Comparison of ENCODE assay signal across 8 cellular contexts in the genomic region with DNA sequence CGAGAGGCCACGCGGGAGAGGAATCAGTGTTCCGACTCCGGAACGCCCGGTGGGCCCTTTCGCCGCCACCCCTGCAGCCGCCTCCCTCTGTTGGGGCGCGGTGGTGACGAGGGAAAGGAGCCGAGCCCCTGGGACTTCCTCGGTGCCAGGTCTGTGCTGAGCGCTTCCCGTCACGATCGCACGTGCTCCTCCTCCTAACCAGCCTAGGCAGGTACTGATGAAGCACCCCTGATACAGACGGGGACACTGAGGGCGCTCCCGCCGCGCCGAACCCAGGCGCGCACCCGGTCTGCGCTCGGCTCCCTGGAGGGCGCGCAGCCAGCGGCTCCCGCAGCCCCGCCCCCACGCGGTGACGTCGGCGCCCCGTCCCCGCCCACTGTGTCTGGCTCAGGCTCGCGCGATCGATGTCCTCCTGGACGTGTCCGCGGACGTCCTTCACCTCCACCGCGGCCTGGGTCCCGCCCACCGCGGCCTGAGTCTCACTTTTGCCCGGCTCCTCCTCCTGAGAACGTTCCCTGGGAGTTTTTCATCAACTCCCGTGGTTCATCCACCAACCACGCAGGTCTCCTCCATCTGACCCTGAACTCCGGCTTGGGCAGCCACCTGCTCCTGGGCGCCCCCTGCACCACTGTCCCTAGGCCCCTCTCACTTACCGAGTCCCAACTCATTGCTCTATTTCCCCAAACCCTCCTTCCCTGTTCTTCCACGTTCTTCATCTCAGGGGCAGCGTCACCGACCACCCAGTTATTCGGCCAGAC. TPM values are rescaled to one million over a fixed set of nuclear protein-coding genes. Genes with fewer than 3 reads are reported as not detected.
DNase-seq lines count a peak whose midpoint lies in the region; ATAC-seq and TF ChIP-seq lines count a peak whose summit lies in the region.

No MANE protein-coding gene starts in this region.

- TF ChIP-seq EP300 in suprapubic skin (IDR thresholded peaks at IDR 0.05): no peak

- ATAC-seq in GM19025 (IDR thresholded peaks at IDR 0.05; ENCODE audit: low read depth, unreplicated experiment) (peak; percentile 73), HG03521 (IDR thresholded peaks at IDR 0.05; ENCODE audit: unreplicated experiment) (peak; percentile 62)

- TF ChIP-seq POLR2A in suprapubic skin (IDR thresholded peaks at IDR 0.05): no peak

- H3K27me3 ChIP-seq in suprapubic skin: peaks cover 57% of the 10 kb centered on the region

- peaks cover 20% of the 10 kb centered on the region for H3K4me1 ChIP-seq in suprapubic skin

- no peaks in the 10 kb centered on the region for H3K36me3 ChIP-seq in suprapubic skin

- 4% methylated on average over 40 of the region's 67 CpGs for WGBS in suprapubic skin

- DNase-seq in AG10803 (ENCODE audit: low read depth) (peak; percentile 31), RKO (ENCODE audit: low spot score) (peak; percentile 80), germinal center (ENCODE audit: low spot score) (peak; percentile 88), non-pigmented ciliary epithelial cell (ENCODE audit: low read depth) (peak; percentile 8), suprapubic skin (ENCODE audit: low spot score in 2 of 2) (no peak)
- DNase-seq in activated effector memory CD4-positive, alpha-beta T cell treated with anti-CD3 and anti-CD28 coated beads, Interleukin-2, amount 50 U/mL, for 16 hours: peak; percentile 90

- no peak for TF ChIP-seq CTCF in AG10803 (conservative IDR thresholded peaks at IDR 0.05; ENCODE audit: low read length)
- no peak for TF ChIP-seq CTCF in suprapubic skin (IDR thresholded peaks at IDR 0.05)

- no peaks in the 10 kb centered on the region for H3K9me3 ChIP-seq in suprapubic skin

- H3K27ac ChIP-seq in suprapubic skin: peak overlapping the region; percentile 35

- H3K4me3 ChIP-seq in AG10803 (ENCODE audit: low read length) (peak overlapping the region; percentile 66), suprapubic skin (peak overlapping the region; percentile 60)

RNA-seq across cellular contexts. Expression of a gene that starts 2.6 kb away (rescaled TPM):
- not detected for total RNA-seq in suprapubic skin

RNA-seq across cellular contexts. Expression of a gene that starts 12.4 kb away (rescaled TPM):
- total RNA-seq in suprapubic skin: 10 to 100 TPM; 34.3 to 58.3 (median 40.5) TPM

RNA-seq across cellular contexts. Expression of a gene that starts 18.8 kb away (rescaled TPM):
- 1 to 10 TPM in 1 of 4 donors, under 1 TPM in 3; 0.24 to 1.9 (median 0.67) TPM for total RNA-seq in suprapubic skin

RNA-seq across cellular contexts. Expression of a gene that starts 37.3 kb away (rescaled TPM):
- total RNA-seq in suprapubic skin: not detected

RNA-seq across cellular contexts. Expression of a gene that starts 45.7 kb away (rescaled TPM):
- under 1 TPM in 2 of 4 donors, not detected in 2; 0.49 to 0.97 TPM for total RNA-seq in suprapubic skin

Comparison
In these comparisons a context has a peak if more than half of its experiments do, and no peak if none do; other contexts are left out.
1. DNase-seq: peak in AG10803 (single experiment), RKO (single experiment), activated effector memory CD4-positive, alpha-beta T cell treated with anti-CD3 and anti-CD28 coated beads, Interleukin-2, amount 50 U/mL, for 16 hours (single experiment), germinal center (single experiment) and non-pigmented ciliary epithelial cell (single experiment); none in suprapubic skin (0 of 2).